In genomic region chr16:67482260-67482924, GRCh38 we compare ENCODE assay signal across 8 cellular contexts. TPM values are rescaled to one million over a fixed set of nuclear protein-coding genes. Genes with fewer than 3 reads are reported as not detected.
A peak's percentile ranks its signal among the peaks of the same experiment; 100 is the strongest.
DNase-seq lines count a peak whose midpoint lies in the region; ATAC-seq, FAIRE-seq and TF ChIP-seq lines count a peak whose summit lies in the region.

No MANE protein-coding gene starts in this region.

- peak overlapping the region; percentile 86 for H3K27ac ChIP-seq in GM12878 (ENCODE audit: control insufficient read depth, insufficient read depth)
- no peak overlapping the region for H3K27ac ChIP-seq in mesenchymal stem cell (ENCODE audit: low read length, poor library complexity, severe bottlenecking)
- H3K27ac ChIP-seq in transverse colon: peak overlapping the region; percentile 92 to 96 (median 94)

- peaks cover 34% of the 10 kb centered on the region for H3K4me1 Mint-ChIP-seq in activated naive CD4-positive, alpha-beta T cell treated with anti-CD3 and anti-CD28 coated beads for 36 hours (ENCODE audit: low read depth)

- SMC1A ChIA-PET in GM12878 (lab: Charles Lee; ENCODE audit: uncharacterized antibody, unreplicated experiment): interaction anchor here (0.7 to 7.0 kb wide), 7 partner anchors 9 to 235 kb away, joined by 3 to 88 read pairs (median 8); no protein-coding TSS in a partner anchor

- peaks cover 47% of the 10 kb centered on the region for H3K79me2 ChIP-seq in GM12878 (ENCODE audit: control insufficient read depth, insufficient read depth, low read length)

- in situ Hi-C loops in GM12878 (cut with MboI) (loop anchor here (5.0 kb wide), 1 partner anchor 35 kb away; no protein-coding TSS in a partner anchor), transverse colon (cut with MboI; ENCODE audit: low pct_ligation_motif_present in 1 of 4, low pct_unique_long_range_greater_than_20kb in 1 of 4, low sequenced_read_pairs in 3 of 4) (no loop called here)

- no peaks in the 10 kb centered on the region for H3K36me3 ChIP-seq in GM12878 (ENCODE audit: control insufficient read depth in 2 of 2, insufficient read depth in 2 of 2, low read length in 1 of 2)
- peaks cover 14 to 20% of the 10 kb centered on the region in 2 experiments for H3K36me3 ChIP-seq in mesenchymal stem cell (ENCODE audit: control insufficient read depth in 1 of 2, insufficient read depth in 2 of 2, low read depth in 1 of 2, low read length in 2 of 2)
- H3K36me3 ChIP-seq in transverse colon: no peaks in the 10 kb centered on the region
- no peaks in the 10 kb centered on the region for H3K36me3 ChIP-seq in H7 (replicated peaks; ENCODE audit: control insufficient read depth, insufficient read depth, low read length)

- H2AFZ ChIP-seq in GM12878 (ENCODE audit: control insufficient read depth, low read depth, low read length) (peak overlapping the region; percentile 73; the same call in 1 of the 2 replicates), mesenchymal stem cell (ENCODE audit: low read depth, low read length) (no peak overlapping the region)

- H3K27me3 ChIP-seq in GM12878 (replicated peaks in 1 of 2; ENCODE audit: control insufficient read depth in 2 of 2, insufficient read depth in 2 of 2, low read length in 1 of 2): no peaks in the 10 kb centered on the region
- no peaks in the 10 kb centered on the region for H3K27me3 ChIP-seq in mesenchymal stem cell (ENCODE audit: control insufficient read depth in 1 of 2, insufficient read depth in 1 of 2, low read length in 2 of 2)
- no peaks in the 10 kb centered on the region for H3K27me3 ChIP-seq in transverse colon
- H3K27me3 ChIP-seq in H7 (ENCODE audit: control insufficient read depth, insufficient read depth, low read length): peaks cover 11% of the 10 kb centered on the region

- peaks cover 21% of the 10 kb centered on the region for H3K79me1 ChIP-seq in mesenchymal stem cell (replicated peaks; ENCODE audit: low read length, poor library complexity, severe bottlenecking)

- RAD21 ChIA-PET in GM12878 (lab: Charles Lee; ENCODE audit: unreplicated experiment): interaction anchor here (1.3 to 4.6 kb wide), 5 partner anchors 9 to 178 kb away, joined by 6 to 69 read pairs (median 9); partner anchors contain the start of genes ACD and PARD6A

- peak overlapping the region in 1 of 2 experiments; percentile 27 for H2BK12ac ChIP-seq in mesenchymal stem cell (ENCODE audit: low read length in 2 of 2)

- H3K27me3 Mint-ChIP-seq in activated naive CD4-positive, alpha-beta T cell treated with anti-CD3 and anti-CD28 coated beads for 36 hours (ENCODE audit: low read depth): no peaks in the 10 kb centered on the region

- intact Hi-C loops in activated naive CD4-positive, alpha-beta T cell treated with anti-CD3 and anti-CD28 coated beads for 36 hours (cut with micrococcal nuclease): no loop called here
- intact Hi-C loops in GM12878 (cut with micrococcal nuclease; ENCODE audit: unreplicated experiment): no loop called here
- intact Hi-C loops in transverse colon (cut with DNase I; ENCODE audit: low total_unique reads): no loop called here

- no peak overlapping the region for H2BK5ac ChIP-seq in mesenchymal stem cell (ENCODE audit: low read depth, low read length, poor library complexity, severe bottlenecking)

- WGBS in GM12878 (ENCODE audit: insufficient coverage, insufficient replicate concordance, low lambda C conversion rate, missing lambda C conversion rate): 25% methylated on average over 24 of the region's 24 CpGs
- WGBS in mesenchymal stem cell: 94% methylated on average over 23 of the region's 24 CpGs
- WGBS in transverse colon (ENCODE audit: low coverage in 1 of 2), 2 donors: 76% methylated on average over 24 of the region's 24 CpGs; no CpG with 5 or more reads in 1 of the 2 donors

- no peak for TF ChIP-seq RAD21 in GM12878 (IDR thresholded peaks at IDR 0.05; ENCODE audit: insufficient read depth, low read depth, low read length)

- H3K4me2 ChIP-seq in GM12878 (ENCODE audit: control insufficient read depth, insufficient read depth): peak overlapping the region; percentile 95
- H3K4me2 ChIP-seq in mesenchymal stem cell (ENCODE audit: low read length, poor library complexity, severe bottlenecking): no peak overlapping the region

- TF ChIP-seq EP300 in GM12878 (IDR thresholded peaks at IDR 0.05; ENCODE audit: borderline replicate concordance in 1 of 2, control insufficient read depth in 1 of 2, low read depth in 2 of 2, low read length in 2 of 2) (no peak), transverse colon (IDR thresholded peaks at IDR 0.05; ENCODE audit: low read depth) (no peak)

- peak overlapping the region; percentile 98 for H4K8ac ChIP-seq in mesenchymal stem cell (ENCODE audit: low read length)

- H3K4me1 ChIP-seq in GM12878 (ENCODE audit: control insufficient read depth, insufficient read depth, low read length) (peaks cover 14% of the 10 kb centered on the region), mesenchymal stem cell (ENCODE audit: control insufficient read depth, insufficient read depth, low read depth, low read length) (peaks cover 25% of the 10 kb centered on the region), transverse colon (peaks cover 16 to 43% (median 26%) of the 10 kb centered on the region in 4 donors)

- H3K9me3 Mint-ChIP-seq in activated naive CD4-positive, alpha-beta T cell treated with anti-CD3 and anti-CD28 coated beads for 36 hours: no peaks in the 10 kb centered on the region

- ATAC-seq in GM12878: no peak

- no peak overlapping the region for H3K14ac ChIP-seq in mesenchymal stem cell (ENCODE audit: low read length in 2 of 2)

- POLR2A ChIA-PET in GM12878 (lab: Charles Lee): interaction anchor here (1.1 to 1.3 kb wide), 2 partner anchors 10 to 32 kb away, joined by 3 to 4 read pairs; no protein-coding TSS in a partner anchor

- peaks cover 11% of the 10 kb centered on the region for H3K36me3 Mint-ChIP-seq in activated naive CD4-positive, alpha-beta T cell treated with anti-CD3 and anti-CD28 coated beads for 36 hours (ENCODE audit: low read depth)

- H2BK15ac ChIP-seq in mesenchymal stem cell (ENCODE audit: low read depth, poor library complexity, severe bottlenecking): peak overlapping the region; percentile 17

- H2AK5ac ChIP-seq in mesenchymal stem cell (ENCODE audit: low read length, severe bottlenecking): no peak overlapping the region

- CTCF ChIA-PET in activated naive CD4-positive, alpha-beta T cell treated with anti-CD3 and anti-CD28 coated beads for 36 hours (lab: Charles Lee): interaction anchor here (1.0 to 3.4 kb wide), 9 partner anchors 8 to 109 kb away, joined by 3 to 69 read pairs (median 10); no protein-coding TSS in a partner anchor
- CTCF ChIA-PET in GM12878 (lab: Yijun Ruan, JAX): interaction anchor here (0.5 to 8.2 kb wide), 9 partner anchors 9 to 1295 kb away, joined by 3 to 252 read pairs (median 10); partner anchors contain the start of gene CARMIL2

- no peaks in the 10 kb centered on the region for H3K9me3 ChIP-seq in GM12878 (replicated peaks; ENCODE audit: control insufficient read depth, insufficient read depth, low read length)
- no peaks in the 10 kb centered on the region for H3K9me3 ChIP-seq in mesenchymal stem cell (ENCODE audit: control insufficient read depth, low read length)
- no peaks in the 10 kb centered on the region for H3K9me3 ChIP-seq in transverse colon

- H3K27ac Mint-ChIP-seq in activated naive CD4-positive, alpha-beta T cell treated with anti-CD3 and anti-CD28 coated beads for 36 hours: peak overlapping the region; percentile 99

- BruUV-seq in GM12878 (replicated peaks; lab: Mats Ljungman, UMichigan): no TSS peak

- H3K4me3 ChIP-seq in GM12878 (peak overlapping the region; percentile 84), mesenchymal stem cell (ENCODE audit: insufficient read depth in 1 of 2, low read depth in 1 of 2, low read length in 2 of 2) (peak overlapping the region in 1 of 2 experiments; percentile 99), transverse colon (peak overlapping the region in 2 of 4 donors; percentile 68 to 86), H7 (ENCODE audit: insufficient read depth, low read depth, low read length) (no peak overlapping the region)

- H3K23ac ChIP-seq in mesenchymal stem cell (ENCODE audit: low read length in 2 of 2): no peak overlapping the region

- peak overlapping the region; percentile 52 for H4K91ac ChIP-seq in mesenchymal stem cell (ENCODE audit: low read length)

- peak overlapping the region; percentile 89 for H3K9ac ChIP-seq in GM12878 (ENCODE audit: control insufficient read depth, insufficient read depth, low read length)
- peak overlapping the region; percentile 100 for H3K9ac ChIP-seq in mesenchymal stem cell (ENCODE audit: low read length)

- H3K4me3 Mint-ChIP-seq in activated naive CD4-positive, alpha-beta T cell treated with anti-CD3 and anti-CD28 coated beads for 36 hours: peak overlapping the region; percentile 100

- TF ChIP-seq POLR2A in GM12878 (IDR thresholded peaks at IDR 0.05; ENCODE audit: low read depth, low read length): no peak
- TF ChIP-seq POLR2A in transverse colon (IDR thresholded peaks at IDR 0.05): no peak

- H3K18ac ChIP-seq in mesenchymal stem cell (ENCODE audit: low read depth in 1 of 2, low read length in 2 of 2): peak overlapping the region in 1 of 2 experiments; percentile 16

- H3K4ac ChIP-seq in mesenchymal stem cell (ENCODE audit: low read depth in 1 of 2, low read length in 2 of 2): peak overlapping the region in 1 of 2 experiments; percentile 5

- FAIRE-seq in GM12878 (lab: Jason Lieb, UNC): no peak

- no peak for DNase-seq in activated naive CD4-positive, alpha-beta T cell treated with anti-CD3 and anti-CD28 coated beads for 36 hours
- DNase-seq in activated naive CD4-positive, alpha-beta T cell treated with anti-CD3 and anti-CD28 coated beads, Interleukin-2, amount 50 U/mL, for 16 hours: no peak
- DNase-seq in GM12878 (ENCODE audit: low read depth, low spot score): no peak
- DNase-seq in mesenchymal stem cell: no peak
- DNase-seq in transverse colon: peak; percentile 21
- no peak for DNase-seq in NCI-H345 (lab: John Stamatoyannopoulos, UW)
- DNase-seq in H7: no peak
- no peak for DNase-seq in Kasumi-1 (lab: John Stamatoyannopoulos, UW)

- H2BK120ac ChIP-seq in mesenchymal stem cell (ENCODE audit: low read depth, low read length): peak overlapping the region; percentile 15

- TF ChIP-seq CTCF in GM12878 (IDR thresholded peaks at IDR 0.05 in 2 of 3, conservative IDR thresholded peaks at IDR 0.05 in 1 of 3; ENCODE audit: control insufficient read depth in 2 of 3, extremely low read depth in 1 of 3, insufficient read depth in 1 of 3, low read depth in 3 of 3, low read length in 3 of 3): no peak
- TF ChIP-seq CTCF in transverse colon (IDR thresholded peaks at IDR 0.05): no peak

- no peaks in the 10 kb centered on the region for H4K20me1 ChIP-seq in GM12878 (ENCODE audit: control insufficient read depth, insufficient read depth)

RNA-seq across cellular contexts. Expression of gene AGRP, which starts 1.0 kb away (rescaled TPM):
- total RNA-seq in activated naive CD4-positive, alpha-beta T cell treated with anti-CD3 and anti-CD28 coated beads for 36 hours: not detected
- not detected in 2 replicates for total RNA-seq in GM12878 (2013; cell fraction: nucleolus; rRNA removed)
- total RNA-seq in GM12878 (2014; rRNA removed) (not detected in 2 replicates), GM12878 (2014; rRNA removed; fragmentation: Illumina TruSeq; extraction: Trizol) (not detected in 2 replicates), GM12878 (2021) (not detected in 2 replicates), transverse colon (not detected)
- not detected for polyA plus RNA-seq in GM12878 (2011; ENCODE audit: low read depth)
- polyA plus RNA-seq in GM12878 (2011; rRNA removed) (not detected in 2 replicates), GM12878 (2014; fragmentation: Illumina TruSeq; extraction: Trizol) (not detected in 2 replicates), GM12878 (2014; fragmentation: Nextera tagmentation; extraction: Ambion mirVana) (under 1 TPM; 0.16 to 0.34 TPM), GM12878 (2014; rRNA removed) (0.27 TPM in 1 of 2 replicates, not detected in the other), GM12878 (2016; fragmentation: Nextera tagmentation; extraction: Ambion mirVana) (under 1 TPM; 0.72 to 0.75 TPM)
- not detected in 2 replicates for polyA plus RNA-seq in GM12878 (2011; cell fraction: cytosol; rRNA removed)
- polyA plus RNA-seq in GM12878 (2011; cell fraction: nucleus; rRNA removed): not detected in 2 replicates
- polyA plus RNA-seq in GM12878 (2012): 0.27 TPM in 1 of 2 replicates, not detected in the other
- not detected in 2 replicates for polyA minus RNA-seq in GM12878 (2011; rRNA and poly(A)+ RNA removed)
- not detected in 2 replicates for polyA minus RNA-seq in GM12878 (2011; cell fraction: cytosol; rRNA and poly(A)+ RNA removed)
- polyA minus RNA-seq in GM12878 (2011; cell fraction: nucleus; rRNA and poly(A)+ RNA removed): not detected in 2 replicates
- not detected for polyA plus RNA-seq in mesenchymal stem cell (2013, experiment 1 of 2)
- polyA plus RNA-seq in mesenchymal stem cell (2013, experiment 2 of 2): not detected
- 1.1 TPM in 1 of 2 replicates, not detected in the other for total RNA-seq in H7 (2014; rRNA removed; shearing (Covaris generic))

RNA-seq across cellular contexts. Expression of gene ATP6V0D1, which starts 1.4 kb away (rescaled TPM):
- total RNA-seq in activated naive CD4-positive, alpha-beta T cell treated with anti-CD3 and anti-CD28 coated beads for 36 hours: 10 to 100 TPM; 11.9 to 15.3 TPM
- 17.4 and 19.9 TPM in 2 replicates for total RNA-seq in GM12878 (2013; cell fraction: nucleolus; rRNA removed)
- total RNA-seq in GM12878 (2014; rRNA removed) (72.4 and 73.8 TPM in 2 replicates), GM12878 (2014; rRNA removed; fragmentation: Illumina TruSeq; extraction: Trizol) (41.8 and 50.2 TPM in 2 replicates), GM12878 (2021) (67.7 and 71.6 TPM in 2 replicates), transverse colon (100 to 1,000 TPM; 218 to 457 (median 386) TPM)
- polyA plus RNA-seq in GM12878 (2011; ENCODE audit: low read depth): 36.5 TPM
- polyA plus RNA-seq in GM12878 (2011; rRNA removed) (24.5 and 56.5 TPM in 2 replicates), GM12878 (2014; fragmentation: Illumina TruSeq; extraction: Trizol) (35.1 and 72.2 TPM in 2 replicates), GM12878 (2014; fragmentation: Nextera tagmentation; extraction: Ambion mirVana) (10 to 100 TPM; 28.1 to 30.2 TPM), GM12878 (2014; rRNA removed) (69.0 and 81.4 TPM in 2 replicates), GM12878 (2016; fragmentation: Nextera tagmentation; extraction: Ambion mirVana) (100 to 1,000 TPM; 126 to 141 TPM)
- 108 and 129 TPM in 2 replicates for polyA plus RNA-seq in GM12878 (2011; cell fraction: cytosol; rRNA removed)
- 47.1 and 63.7 TPM in 2 replicates for polyA plus RNA-seq in GM12878 (2011; cell fraction: nucleus; rRNA removed)
- polyA plus RNA-seq in GM12878 (2012): 48.2 and 55.4 TPM in 2 replicates
- polyA minus RNA-seq in GM12878 (2011; rRNA and poly(A)+ RNA removed): 121 and 140 TPM in 2 replicates
- 42.8 and 49.1 TPM in 2 replicates for polyA minus RNA-seq in GM12878 (2011; cell fraction: cytosol; rRNA and poly(A)+ RNA removed)
- 13.9 and 24.0 TPM in 2 replicates for polyA minus RNA-seq in GM12878 (2011; cell fraction: nucleus; rRNA and poly(A)+ RNA removed)
- 140 TPM for polyA plus RNA-seq in mesenchymal stem cell (2013, experiment 1 of 2)
- 136 TPM for polyA plus RNA-seq in mesenchymal stem cell (2013, experiment 2 of 2)
- total RNA-seq in H7 (2014; rRNA removed; shearing (Covaris generic)): 58.4 and 76.9 TPM in 2 replicates

RNA-seq across cellular contexts. Expression of gene RIPOR1, which starts 46.2 kb away (rescaled TPM):
- 10 to 100 TPM; 34.2 to 41.9 TPM for total RNA-seq in activated naive CD4-positive, alpha-beta T cell treated with anti-CD3 and anti-CD28 coated beads for 36 hours
- 30.2 and 35.1 TPM in 2 replicates for total RNA-seq in GM12878 (2013; cell fraction: nucleolus; rRNA removed)
- total RNA-seq in GM12878 (2014; rRNA removed) (5.2 and 7.0 TPM in 2 replicates), GM12878 (2014; rRNA removed; fragmentation: Illumina TruSeq; extraction: Trizol) (2.6 and 2.8 TPM in 2 replicates), GM12878 (2021) (28.5 and 37.0 TPM in 2 replicates), transverse colon (100 to 1,000 TPM in 1 of 4 donors, 10 to 100 TPM in 3; 11.2 to 141 (median 24.1) TPM)
- polyA plus RNA-seq in GM12878 (2011; ENCODE audit: low read depth): 6.2 TPM
- polyA plus RNA-seq in GM12878 (2011; rRNA removed) (1.2 and 2.0 TPM in 2 replicates), GM12878 (2014; fragmentation: Illumina TruSeq; extraction: Trizol) (7.0 and 7.9 TPM in 2 replicates), GM12878 (2014; fragmentation: Nextera tagmentation; extraction: Ambion mirVana) (under 1 TPM; 0.13 to 0.47 TPM), GM12878 (2014; rRNA removed) (10.5 and 11.6 TPM in 2 replicates), GM12878 (2016; fragmentation: Nextera tagmentation; extraction: Ambion mirVana) (10 to 100 TPM; 12.9 to 15.9 TPM)
- polyA plus RNA-seq in GM12878 (2011; cell fraction: cytosol; rRNA removed): 1.1 and 1.9 TPM in 2 replicates
- 23.0 and 23.5 TPM in 2 replicates for polyA plus RNA-seq in GM12878 (2011; cell fraction: nucleus; rRNA removed)
- 21.5 and 24.4 TPM in 2 replicates for polyA plus RNA-seq in GM12878 (2012)
- polyA minus RNA-seq in GM12878 (2011; rRNA and poly(A)+ RNA removed): 2.4 and 3.7 TPM in 2 replicates
- polyA minus RNA-seq in GM12878 (2011; cell fraction: cytosol; rRNA and poly(A)+ RNA removed): 3.3 and 3.7 TPM in 2 replicates
- 6.7 and 6.8 TPM in 2 replicates for polyA minus RNA-seq in GM12878 (2011; cell fraction: nucleus; rRNA and poly(A)+ RNA removed)
- 59.7 TPM for polyA plus RNA-seq in mesenchymal stem cell (2013, experiment 1 of 2)
- polyA plus RNA-seq in mesenchymal stem cell (2013, experiment 2 of 2): 58.4 TPM
- 8.5 and 9.5 TPM in 2 replicates for total RNA-seq in H7 (2014; rRNA removed; shearing (Covaris generic))

RNA-seq across cellular contexts. Expression of gene HSD11B2, which starts 51.5 kb away (rescaled TPM):
- total RNA-seq in activated naive CD4-positive, alpha-beta T cell treated with anti-CD3 and anti-CD28 coated beads for 36 hours: 1 to 10 TPM in 1 of 2 experiments, under 1 TPM in 1; 0.86 to 1.1 TPM
- 0.61 TPM in 1 of 2 replicates, not detected in the other for total RNA-seq in GM12878 (2013; cell fraction: nucleolus; rRNA removed)
- total RNA-seq in GM12878 (2014; rRNA removed) (0.28 TPM in 1 of 2 replicates, not detected in the other), GM12878 (2014; rRNA removed; fragmentation: Illumina TruSeq; extraction: Trizol) (0.22 TPM in 1 of 2 replicates, not detected in the other), GM12878 (2021) (0.16 and 0.18 TPM in 2 replicates), transverse colon (1,000 to 10,000 TPM in 1 of 4 donors, 100 to 1,000 TPM in 3; 667 to 1,081 (median 790) TPM)
- not detected for polyA plus RNA-seq in GM12878 (2011; ENCODE audit: low read depth)
- polyA plus RNA-seq in GM12878 (2011; rRNA removed) (0.19 and 0.20 TPM in 2 replicates), GM12878 (2014; fragmentation: Illumina TruSeq; extraction: Trizol) (0.34 and 1.5 TPM in 2 replicates), GM12878 (2014; fragmentation: Nextera tagmentation; extraction: Ambion mirVana) (not detected), GM12878 (2014; rRNA removed) (0.09 and 0.28 TPM in 2 replicates), GM12878 (2016; fragmentation: Nextera tagmentation; extraction: Ambion mirVana) (under 1 TPM; 0.10 to 0.31 TPM)
- 0.16 and 0.22 TPM in 2 replicates for polyA plus RNA-seq in GM12878 (2011; cell fraction: cytosol; rRNA removed)
- 0.43 and 0.53 TPM in 2 replicates for polyA plus RNA-seq in GM12878 (2011; cell fraction: nucleus; rRNA removed)
- 0.37 TPM in 1 of 2 replicates, not detected in the other for polyA plus RNA-seq in GM12878 (2012)
- 0.15 TPM in 1 of 2 replicates, not detected in the other for polyA minus RNA-seq in GM12878 (2011; rRNA and poly(A)+ RNA removed)
- not detected in 2 replicates for polyA minus RNA-seq in GM12878 (2011; cell fraction: cytosol; rRNA and poly(A)+ RNA removed)
- not detected in 2 replicates for polyA minus RNA-seq in GM12878 (2011; cell fraction: nucleus; rRNA and poly(A)+ RNA removed)
- polyA plus RNA-seq in mesenchymal stem cell (2013, experiment 1 of 2): 0.08 TPM
- not detected for polyA plus RNA-seq in mesenchymal stem cell (2013, experiment 2 of 2)
- 25.1 and 35.1 TPM in 2 replicates for total RNA-seq in H7 (2014; rRNA removed; shearing (Covaris generic))
